In genomic region chr1:221530791-221531190, GRCh38 we compare ENCODE assay signal across 17 cellular contexts.
A peak's percentile ranks its signal among the peaks of the same experiment; 100 is the strongest.
DNase-seq lines count a peak whose midpoint lies in the region; ATAC-seq and TF ChIP-seq lines count a peak whose summit lies in the region.
"Had no signal": no experiment of that assay in that cellular context is flagged by ENCODE, and none has a peak within 500 bp of the region (broad histone marks: within the 10 kb centered on the region; RNA-seq: fewer than 3 reads in every experiment).

No MANE protein-coding gene starts in this region.

- no peak overlapping the region for H2BK15ac ChIP-seq in IMR-90 (ENCODE audit: low read depth, low read length)

- no peak overlapping the region for H2BK20ac ChIP-seq in IMR-90 (ENCODE audit: low read depth, low read length)

- CTCF ChIA-PET in IMR-90 (lab: Yijun Ruan, JAX) = interaction anchor here (0.6 kb wide), 1 partner anchor 27 kb away, joined by 4 read pairs; no protein-coding TSS in a partner anchor

- H3K27me3 Mint-ChIP-seq in activated T-helper 17 cell treated with anti-CD3 and anti-CD28 coated beads, Interleukin-2, amount 50 U/mL, for 72 hours = peaks cover 14% of the 10 kb centered on the region

- no peaks in the 10 kb centered on the region for H3K79me1 ChIP-seq in IMR-90 (ENCODE audit: low read depth in 1 of 2, low read length in 2 of 2)

- no peaks in the 10 kb centered on the region for H3K36me3 ChIP-seq in IMR-90 (ENCODE audit: control insufficient read depth, insufficient read depth, low read length)
- H3K36me3 ChIP-seq: BE2C had no signal

- BruUV-seq in IMR-90 (replicated peaks; lab: Mats Ljungman, UMichigan) = no TSS peak

- H3K27me3 ChIP-seq in IMR-90 (ENCODE audit: control insufficient read depth, insufficient read depth, low read length) = no peaks in the 10 kb centered on the region; the same call in 1 of the 2 replicates
- H3K27me3 ChIP-seq: BE2C had no signal

- dilution Hi-C loops in IMR-90 (cut with HindIII; ENCODE audit: low sequenced_read_pairs, unreplicated experiment) = no loop called here

- no peak for TF ChIP-seq POLR2A in IMR-90 (IDR thresholded peaks at IDR 0.05; ENCODE audit: low read depth, low read length)

- H3K4me2 ChIP-seq in IMR-90 (ENCODE audit: low read depth, low read length) = no peak overlapping the region

- no peaks in the 10 kb centered on the region for H4K20me1 ChIP-seq in IMR-90 (ENCODE audit: insufficient read depth, low read length)

- POLR2A ChIA-PET in IMR-90 (lab: Charles Lee; ENCODE audit: unreplicated experiment) = no interaction called here

- H3K14ac ChIP-seq in IMR-90 (replicated peaks; ENCODE audit: low read depth, low read length) = 0 out of 2 replicates have a peak overlapping the region, but pooled peaks have one; percentile 7

- DNase-seq in A172 (ENCODE audit: low spot score) = peak; percentile 35
- DNase-seq in EL = peak; percentile 47
- DNase-seq in IMR-90 = no peak
- peak; percentile 16 for DNase-seq in myocyte (ENCODE audit: low read depth)
- DNase-seq in NCI-H2171 (lab: John Stamatoyannopoulos, UW) = no peak
- no peak for DNase-seq in stimulated activated CD4-positive, alpha-beta T cell treated with anti-CD3 and anti-CD28 coated beads, Interleukin-12 subunit alpha, Interleukin-12 subunit beta, amount 100 ng/mL, for 4 hours
- DNase-seq: BE2C; CD4-positive, alpha-beta memory T cell; DMS79; GF-D8; Karpas-422 had no signal

- H3K9me3 Mint-ChIP-seq in activated T-helper 17 cell treated with anti-CD3 and anti-CD28 coated beads, Interleukin-2, amount 50 U/mL, for 72 hours = no peaks in the 10 kb centered on the region
- H3K9me3 Mint-ChIP-seq: CD4-positive, alpha-beta memory T cell had no signal

- TF ChIP-seq CTCF in IMR-90 (conservative IDR thresholded peaks at IDR 0.05; ENCODE audit: low read depth, low read length) = no peak

- no peak for ATAC-seq in IMR-90 (ENCODE audit: low read depth)
- ATAC-seq in activated T-helper 17 cell treated with anti-CD3 and anti-CD28 coated beads, Interleukin-2, amount 50 U/mL, for 72 hours (replicated peaks) = no peak
- ATAC-seq: HCT116, HepG2, K562 had no signal

- H2AK9ac ChIP-seq in IMR-90 (replicated peaks; ENCODE audit: low read depth, low read length, poor library complexity) = no peak overlapping the region

- no peak overlapping the region for H3K23ac ChIP-seq in IMR-90 (ENCODE audit: low read depth, low read length)

- no peak overlapping the region for H3K9ac ChIP-seq in IMR-90 (ENCODE audit: low read depth, low read length)

- no peak overlapping the region for H2BK120ac ChIP-seq in IMR-90 (ENCODE audit: low read depth, low read length)

- no peak overlapping the region for H3K18ac ChIP-seq in IMR-90 (ENCODE audit: low read depth, low read length)

- no peak overlapping the region for H4K8ac ChIP-seq in IMR-90 (ENCODE audit: low read depth in 2 of 2, low read length in 2 of 2)

- H4K5ac ChIP-seq in IMR-90 (ENCODE audit: low read depth, low read length) = no peak overlapping the region

- no peak overlapping the region; the same call in 1 of the 2 replicates for H3K4ac ChIP-seq in IMR-90 (ENCODE audit: low read depth, low read length)

- no peak overlapping the region for H3K27ac Mint-ChIP-seq in activated T-helper 17 cell treated with anti-CD3 and anti-CD28 coated beads, Interleukin-2, amount 50 U/mL, for 72 hours
- H3K27ac Mint-ChIP-seq: CD4-positive, alpha-beta memory T cell had no signal

- H3K27ac ChIP-seq in IMR-90 (ENCODE audit: insufficient read depth, low read length) = no peak overlapping the region
- H3K27ac ChIP-seq: 22Rv1, C4-2B had no signal

- no peak overlapping the region for H2BK5ac ChIP-seq in IMR-90 (ENCODE audit: low read depth, low read length, poor library complexity, severe bottlenecking)

- no peak overlapping the region for H3K4me3 Mint-ChIP-seq in activated T-helper 17 cell treated with anti-CD3 and anti-CD28 coated beads, Interleukin-2, amount 50 U/mL, for 72 hours
- H3K4me3 Mint-ChIP-seq: CD4-positive, alpha-beta memory T cell had no signal

- H3K9me1 ChIP-seq in IMR-90 (ENCODE audit: insufficient read depth, low read length) = peaks cover 3% of the 10 kb centered on the region; the same call in 1 of the 2 replicates

- H3K56ac ChIP-seq in IMR-90 (ENCODE audit: extremely low read depth, insufficient read depth, low read length) = no peak overlapping the region

- no peaks in the 10 kb centered on the region for H3K36me3 Mint-ChIP-seq in activated T-helper 17 cell treated with anti-CD3 and anti-CD28 coated beads, Interleukin-2, amount 50 U/mL, for 72 hours (ENCODE audit: low read depth)
- H3K36me3 Mint-ChIP-seq: CD4-positive, alpha-beta memory T cell had no signal

- no peaks in the 10 kb centered on the region for H3K9me3 ChIP-seq in IMR-90 (ENCODE audit: control insufficient read depth, insufficient read depth, low read length)
- H3K9me3 ChIP-seq: BE2C had no signal

- no peak overlapping the region for H4K91ac ChIP-seq in IMR-90 (ENCODE audit: insufficient read depth, low read depth, low read length)

- TF ChIP-seq RAD21 in IMR-90 (IDR thresholded peaks at IDR 0.05; ENCODE audit: low read length) = no peak

- intact Hi-C loops in IMR-90 (cut with micrococcal nuclease) = no loop called here

- no peaks in the 10 kb centered on the region for H3K4me1 ChIP-seq in IMR-90 (ENCODE audit: control insufficient read depth, insufficient read depth, low read length)
- H3K4me1 ChIP-seq: BE2C had no signal

- peak overlapping the region; percentile 46; the same call in 1 of the 2 replicates for H2AK5ac ChIP-seq in IMR-90 (ENCODE audit: low read depth, low read length)

- H2AFZ ChIP-seq in IMR-90 (replicated peaks; ENCODE audit: low read length, poor library complexity) = peak overlapping the region; percentile 53

- no peaks in the 10 kb centered on the region for H3K4me1 Mint-ChIP-seq in activated T-helper 17 cell treated with anti-CD3 and anti-CD28 coated beads, Interleukin-2, amount 50 U/mL, for 72 hours
- H3K4me1 Mint-ChIP-seq: CD4-positive, alpha-beta memory T cell had no signal

- in situ Hi-C loops in IMR-90 (cut with MboI; ENCODE audit: low sequenced_read_pairs) = no loop called here

- H3K4me3 ChIP-seq in IMR-90 (ENCODE audit: insufficient read depth, low read depth, low read length) = no peak overlapping the region
- H3K4me3 ChIP-seq: K562 had no signal

TF ChIP-seq in IMR-90, 13 proteins besides CTCF, POLR2A, EP300 and RAD21:
- TF ChIP-seq FOS (IDR thresholded peaks at IDR 0.05; ENCODE audit: low read depth, low read length) (no peak), CHD1 (IDR thresholded peaks at IDR 0.05; ENCODE audit: low read depth, low read length) (no peak), MAZ (IDR thresholded peaks at IDR 0.05; ENCODE audit: borderline replicate concordance, low read depth, low read length) (no peak), BHLHE40 (IDR thresholded peaks at IDR 0.05; ENCODE audit: low read depth, low read length) (no peak), USF2 (IDR thresholded peaks at IDR 0.05; ENCODE audit: low read depth, low read length) (no peak), SMC3 (IDR thresholded peaks at IDR 0.05; ENCODE audit: low read depth, low read length) (no peak), RFX5 (IDR thresholded peaks at IDR 0.05; ENCODE audit: low read depth, low read length) (no peak), MXI1 (IDR thresholded peaks at IDR 0.05; ENCODE audit: borderline replicate concordance, low read depth, low read length) (no peak), RCOR1 (IDR thresholded peaks at IDR 0.05; ENCODE audit: insufficient replicate concordance, low read length) (no peak)
TF ChIP-seq in IMR-90: peak in this region for 0.

Comparison
In these comparisons a context has a peak if more than half of its experiments do, and no peak if none do; other contexts are left out.
1. DNase-seq: peak in A172 (single experiment), EL (single experiment) and myocyte (single experiment); none in IMR-90 (single experiment), NCI-H2171 (single experiment) and stimulated activated CD4-positive, alpha-beta T cell treated with anti-CD3 and anti-CD28 coated beads, Interleukin-12 subunit alpha, Interleukin-12 subunit beta, amount 100 ng/mL, for 4 hours (single experiment).